Comparison of ENCODE assay signal across 6 cellular contexts in genomic region chr17:82003411-82004381, GRCh38. TPM values are rescaled to one million over a fixed set of nuclear protein-coding genes. Genes with fewer than 3 reads are reported as not detected.
A peak's percentile ranks its signal among the peaks of the same experiment; 100 is the strongest.
DNase-seq lines count a peak whose midpoint lies in the region; ATAC-seq lines count a peak whose summit lies in the region.

No MANE protein-coding gene starts in this region.

- H3K27me3 ChIP-seq in esophagus (ENCODE audit: control insufficient read depth in 1 of 2, insufficient read depth in 2 of 2, low read length in 2 of 2) = no peaks in the 10 kb centered on the region

- H3K27ac ChIP-seq in esophagus (ENCODE audit: low read depth in 2 of 2, low read length in 1 of 2) = peak overlapping the region; percentile 6 to 19

- no peak for ATAC-seq in GM21825 (IDR thresholded peaks at IDR 0.05; ENCODE audit: unreplicated experiment)

- DNase-seq in LoVo (ENCODE audit: low spot score) = peak; percentile 35
- DNase-seq in smooth muscle cell of the brain vasculature (ENCODE audit: low read depth, low spot score) = peak; percentile 67
- DNase-seq in ecto neural progenitor cell (ENCODE audit: low spot score) = no peak
- DNase-seq in KG1 (lab: John Stamatoyannopoulos, UW) = no peak

- WGBS in esophagus, 2 donors = 34 to 55% methylated on average over 53 of the region's 53 CpGs

- no peaks in the 10 kb centered on the region for H3K9me3 ChIP-seq in esophagus (ENCODE audit: control insufficient read depth in 2 of 2, insufficient read depth in 1 of 2, low read depth in 1 of 2, low read length in 1 of 2)

- H3K4me1 ChIP-seq in esophagus (ENCODE audit: control insufficient read depth in 2 of 2, insufficient read depth in 2 of 2, low read length in 1 of 2) = peaks cover 0 to 27% of the 10 kb centered on the region in 2 donors

- no peak overlapping the region for H3K4me3 ChIP-seq in esophagus (ENCODE audit: low read depth in 1 of 2, low read length in 2 of 2)

- peaks cover 0 to under 1% of the 10 kb centered on the region in 2 donors for H3K36me3 ChIP-seq in esophagus (ENCODE audit: control insufficient read depth in 2 of 2, insufficient read depth in 2 of 2, low read length in 1 of 2)

RNA-seq across cellular contexts. Expression of gene CENPX, which starts 19.0 kb away (rescaled TPM):
- 100 to 1,000 TPM in 1 of 2 donors, 10 to 100 TPM in 1; 86.8 to 117 TPM for polyA plus RNA-seq in esophagus

RNA-seq across cellular contexts. Expression of gene LRRC45, which starts 19.4 kb away (rescaled TPM):
- polyA plus RNA-seq in esophagus = 10 to 100 TPM; 10.6 to 17.2 TPM

RNA-seq across cellular contexts. Expression of gene ASPSCR1, which starts 26.3 kb away (rescaled TPM):
- 10 to 100 TPM; 19.1 to 29.8 TPM for polyA plus RNA-seq in esophagus

RNA-seq across cellular contexts. Expression of gene RAC3, which starts 27.8 kb away (rescaled TPM):
- polyA plus RNA-seq in esophagus = 1 to 10 TPM; 7.1 to 9.6 TPM

RNA-seq across cellular contexts. Expression of gene DCXR, which starts 33.8 kb away (rescaled TPM):
- polyA plus RNA-seq in esophagus = 100 to 1,000 TPM; 136 to 145 TPM

Comparison
In these comparisons a context has a peak if more than half of its experiments do, and no peak if none do; other contexts are left out.
1. DNase-seq: peak in LoVo (single experiment) and smooth muscle cell of the brain vasculature (single experiment); none in ecto neural progenitor cell (single experiment) and KG1 (single experiment).